In genomic region chr7:27145884-27146401, GRCh38 we compare ENCODE assay signal across 1 cellular context.
TF ChIP-seq lines count a peak whose summit lies in the region.

No MANE protein-coding gene starts in this region.

TF ChIP-seq in H1, 55 proteins besides CTCF, POLR2A, EP300 and RAD21:
- TF ChIP-seq NRF1 (IDR thresholded peaks at IDR 0.05; ENCODE audit: low read depth, low read length) = no peak
- TF ChIP-seq TAF7 (optimal IDR thresholded peaks at IDR 0.05; ENCODE audit: borderline replicate concordance, low read depth, low read length) = no peak
- no peak for TF ChIP-seq MAFK (IDR thresholded peaks at IDR 0.05; ENCODE audit: low read depth, low read length)
- TF ChIP-seq HDAC6 (IDR thresholded peaks at IDR 0.05; ENCODE audit: low read depth, low read length) = no peak
- TF ChIP-seq RXRA (IDR thresholded peaks at IDR 0.05; ENCODE audit: insufficient read depth, low read depth, low read length) = no peak
- peak; percentile 8 for TF ChIP-seq EZH2 (IDR thresholded peaks at IDR 0.05; ENCODE audit: low read depth, low read length, severe bottlenecking)
- TF ChIP-seq KDM1A (IDR thresholded peaks at IDR 0.05; ENCODE audit: borderline replicate concordance, low read length) = no peak
- TF ChIP-seq CBX5 (IDR thresholded peaks at IDR 0.05; ENCODE audit: low read depth, low read length) = no peak
- no peak for TF ChIP-seq MAX (IDR thresholded peaks at IDR 0.05)
